19 cellular contexts compared by ENCODE assay signal in genomic region chr9:93603011-93603410, GRCh38.
"Had no signal": no experiment of that assay in that cellular context is flagged by ENCODE, and none has a peak within 500 bp of the region (broad histone marks: within the 10 kb centered on the region; RNA-seq: fewer than 3 reads in every experiment).

No MANE protein-coding gene starts in this region.

- H3K4me2 ChIP-seq: hepatocyte had no signal

- DNase-seq: central memory CD4-positive, alpha-beta T cell; esophagus squamous epithelium; foreskin fibroblast; left colon; mesendoderm; naive thymus-derived CD4-positive, alpha-beta T cell; nephron progenitor cell; spleen; stimulated activated CD4-positive, alpha-beta T cell treated with anti-CD3 and anti-CD28 coated beads, Interleukin-15, amount 100 ng/mL, for 24 hours; stimulated activated CD4-positive, alpha-beta T cell treated with anti-CD3 and anti-CD28 coated beads, Interleukin-1b, Interleukin-23, amount 100 ng/mL, for 48 hours; stimulated activated CD4-positive, alpha-beta T cell treated with anti-CD3 and anti-CD28 coated beads, Interleukin-4, amount 100 ng/mL, for 24 hours had no signal

- H3K27me3 Mint-ChIP-seq: dendritic cell treated with granulocyte-macrophage colony-stimulating factor and Interleukin-4, amounts not matched to agents 40 ng/mL and 50 ng/mL, for 4 days; naive thymus-derived CD4-positive, alpha-beta T cell; progenitor cell of endocrine pancreas; stimulated activated memory B cell treated with anti-CD40 and anti-IgM and Interleukin-4, amounts not matched to agents 10 μg/mL and 1 μg/mL and 100 μg/mL, for 72 hours; stimulated activated naive CD8-positive, alpha-beta T cell treated with anti-CD3 and anti-CD28 coated beads, Interleukin-15, Interleukin-2, amounts not matched to agents 100 ng/mL and 50 ng/mL, for 24 hours had no signal

- H3K27me3 ChIP-seq: esophagus squamous epithelium, hepatocyte, neutrophil, spleen, tibial nerve had no signal

- H3K4me3 ChIP-seq: esophagus squamous epithelium, hepatocyte, spleen, tibial nerve had no signal

- H2AFZ ChIP-seq: hepatocyte had no signal

- H3K9me3 ChIP-seq: neutrophil had no signal

- H3K4me3 Mint-ChIP-seq: dendritic cell treated with granulocyte-macrophage colony-stimulating factor and Interleukin-4, amounts not matched to agents 40 ng/mL and 50 ng/mL, for 4 days; naive thymus-derived CD4-positive, alpha-beta T cell; nephron progenitor cell; stimulated activated memory B cell treated with anti-CD40 and anti-IgM and Interleukin-4, amounts not matched to agents 10 μg/mL and 1 μg/mL and 100 μg/mL, for 72 hours; stimulated activated naive CD8-positive, alpha-beta T cell treated with anti-CD3 and anti-CD28 coated beads, Interleukin-15, Interleukin-2, amounts not matched to agents 100 ng/mL and 50 ng/mL, for 24 hours had no signal

- H3K27ac ChIP-seq: esophagus squamous epithelium, hepatocyte, neutrophil, spleen, tibial nerve had no signal

- H3K9me3 Mint-ChIP-seq: dendritic cell treated with granulocyte-macrophage colony-stimulating factor and Interleukin-4, amounts not matched to agents 40 ng/mL and 50 ng/mL, for 4 days had no signal

- ATAC-seq: left colon; naive thymus-derived CD4-positive, alpha-beta T cell; sciatic nerve; stimulated activated memory B cell treated with anti-CD40 and anti-IgM and Interleukin-4, amounts not matched to agents 10 μg/mL and 1 μg/mL and 100 μg/mL, for 72 hours had no signal

- H3K27ac Mint-ChIP-seq: dendritic cell treated with granulocyte-macrophage colony-stimulating factor and Interleukin-4, amounts not matched to agents 40 ng/mL and 50 ng/mL, for 4 days; nephron progenitor cell; progenitor cell of endocrine pancreas; stimulated activated memory B cell treated with anti-CD40 and anti-IgM and Interleukin-4, amounts not matched to agents 10 μg/mL and 1 μg/mL and 100 μg/mL, for 72 hours; stimulated activated naive CD8-positive, alpha-beta T cell treated with anti-CD3 and anti-CD28 coated beads, Interleukin-15, Interleukin-2, amounts not matched to agents 100 ng/mL and 50 ng/mL, for 24 hours had no signal

- H3K36me3 ChIP-seq: esophagus squamous epithelium, neutrophil had no signal
